ENCODE assay signal across 23 cellular contexts in genomic region chr5:32088214-32088613, GRCh38.
"Had no signal": no experiment of that assay in that cellular context is flagged by ENCODE, and none has a peak within 500 bp of the region (broad histone marks: within the 10 kb centered on the region; RNA-seq: fewer than 3 reads in every experiment).

No MANE protein-coding gene starts in this region.

- H3K9me3 ChIP-seq: adrenal gland, MG63, Peyer's patch had no signal

- DNase-seq: activated CD4-positive, alpha-beta T cell treated with anti-CD3 and anti-CD28 coated beads for 48 hours; activated CD4-positive, alpha-beta T cell treated with anti-CD3 and anti-CD28 coated beads, Interleukin-2, amount 50 U/mL, for 4 hours; activated CD4-positive, CD25-positive, alpha-beta regulatory T cell treated with anti-CD3 and anti-CD28 coated beads, Interleukin-2, amount 50 U/mL, for 72 hours; activated CD8-positive, alpha-beta T cell treated with anti-CD3 and anti-CD28 coated beads, Interleukin-2, amount 10 ng/mL, durations not matched to agents 7 days and 5 days; activated gamma-delta T cell treated with Interleukin-2 at 50 U/mL for 16 hours; activated naive CD4-positive, alpha-beta T cell treated with anti-CD3 and anti-CD28 coated beads, Interleukin-2, amount 10 ng/mL, durations not matched to agents 7 days and 5 days; activated naive CD8-positive, alpha-beta T cell treated with anti-CD3 and anti-CD28 coated beads, Interleukin-2, amount 10 ng/mL, durations not matched to agents 7 days and 5 days; activated T-cell treated with anti-CD3 and anti-CD28 coated beads, Interleukin-2, amount 50 U/mL, for 72 hours; adrenal gland; aorta; central memory CD4-positive, alpha-beta T cell; MG63; NCI-H1105; NCI-H1436; NCI-H1694 treated with DMSO at 0.1 percent for 48 hours; NCI-H2029 treated with DMSO at 0.1 percent for 48 hours; NCI-H446; NCI-H526 treated with DMSO at 0.1 percent for 48 hours; Peyer's patch; SHP77 had no signal

- H3K9me3 Mint-ChIP-seq: activated naive CD4-positive, alpha-beta T cell treated with anti-CD3 and anti-CD28 coated beads, Interleukin-2, amount 10 ng/mL, durations not matched to agents 7 days and 5 days; activated naive CD8-positive, alpha-beta T cell treated with anti-CD3 and anti-CD28 coated beads, Interleukin-2, amount 10 ng/mL, durations not matched to agents 7 days and 5 days; activated T-cell treated with anti-CD3 and anti-CD28 coated beads, Interleukin-2, amount 50 U/mL, for 72 hours; activated T-helper 2 cell treated with anti-CD3 and anti-CD28 coated beads, Interferon-gamma antibody, Interleukin-2, Interleukin-4, amounts not matched to agents 10 μg/mL and 5 μg/mL and 100 μg/mL, durations not matched to agents 14 hours and 24 hours and 36 hours; T-helper 1 cell treated with Interleukin-12 subunit alpha and Interleukin-12 subunit beta and Interleukin-4 antibody, amounts not matched to agents 30 μg/mL and 1 μg/mL, for 36 hours had no signal

- H3K4me3 ChIP-seq: adrenal gland, MG63, Peyer's patch had no signal

- H3K4me2 ChIP-seq: KMS-11 had no signal

- H3K4me1 Mint-ChIP-seq: activated naive CD4-positive, alpha-beta T cell treated with anti-CD3 and anti-CD28 coated beads, Interleukin-2, amount 10 ng/mL, durations not matched to agents 7 days and 5 days had no signal

- H3K4me3 Mint-ChIP-seq: activated CD8-positive, alpha-beta T cell treated with anti-CD3 and anti-CD28 coated beads, Interleukin-2, amount 10 ng/mL, durations not matched to agents 7 days and 5 days; activated naive CD4-positive, alpha-beta T cell treated with anti-CD3 and anti-CD28 coated beads, Interleukin-2, amount 10 ng/mL, durations not matched to agents 7 days and 5 days; activated naive CD8-positive, alpha-beta T cell treated with anti-CD3 and anti-CD28 coated beads, Interleukin-2, amount 10 ng/mL, durations not matched to agents 7 days and 5 days; activated T-cell treated with anti-CD3 and anti-CD28 coated beads, Interleukin-2, amount 50 U/mL, for 72 hours; T-helper 1 cell treated with Interleukin-12 subunit alpha and Interleukin-12 subunit beta and Interleukin-4 antibody, amounts not matched to agents 30 μg/mL and 1 μg/mL, for 36 hours had no signal

- H3K27ac Mint-ChIP-seq: activated CD8-positive, alpha-beta T cell treated with anti-CD3 and anti-CD28 coated beads, Interleukin-2, amount 10 ng/mL, durations not matched to agents 7 days and 5 days; activated naive CD4-positive, alpha-beta T cell treated with anti-CD3 and anti-CD28 coated beads, Interleukin-2, amount 10 ng/mL, durations not matched to agents 7 days and 5 days; activated naive CD8-positive, alpha-beta T cell treated with anti-CD3 and anti-CD28 coated beads, Interleukin-2, amount 10 ng/mL, durations not matched to agents 7 days and 5 days; activated T-cell treated with anti-CD3 and anti-CD28 coated beads, Interleukin-2, amount 50 U/mL, for 72 hours; activated T-helper 2 cell treated with anti-CD3 and anti-CD28 coated beads, Interferon-gamma antibody, Interleukin-2, Interleukin-4, amounts not matched to agents 10 μg/mL and 5 μg/mL and 100 μg/mL, durations not matched to agents 14 hours and 24 hours and 36 hours; T-helper 1 cell treated with Interleukin-12 subunit alpha and Interleukin-12 subunit beta and Interleukin-4 antibody, amounts not matched to agents 30 μg/mL and 1 μg/mL, for 36 hours had no signal

- H3K36me3 Mint-ChIP-seq: activated naive CD4-positive, alpha-beta T cell treated with anti-CD3 and anti-CD28 coated beads, Interleukin-2, amount 10 ng/mL, durations not matched to agents 7 days and 5 days; activated naive CD8-positive, alpha-beta T cell treated with anti-CD3 and anti-CD28 coated beads, Interleukin-2, amount 10 ng/mL, durations not matched to agents 7 days and 5 days had no signal

- H3K9ac ChIP-seq: KMS-11 had no signal

- H3K27ac ChIP-seq: adrenal gland, KMS-11, Peyer's patch had no signal

- H3K27me3 Mint-ChIP-seq: activated naive CD4-positive, alpha-beta T cell treated with anti-CD3 and anti-CD28 coated beads, Interleukin-2, amount 10 ng/mL, durations not matched to agents 7 days and 5 days; activated naive CD8-positive, alpha-beta T cell treated with anti-CD3 and anti-CD28 coated beads, Interleukin-2, amount 10 ng/mL, durations not matched to agents 7 days and 5 days had no signal

- H3K27me3 ChIP-seq: adrenal gland, MG63, Peyer's patch had no signal

- ATAC-seq: activated CD8-positive, alpha-beta T cell treated with anti-CD3 and anti-CD28 coated beads, Interleukin-2, amount 10 ng/mL, durations not matched to agents 7 days and 5 days; activated T-cell treated with anti-CD3 and anti-CD28 coated beads, Interleukin-2, amount 50 U/mL, for 72 hours had no signal

- H3K36me3 ChIP-seq: adrenal gland, MG63, Peyer's patch had no signal
